In the genomic region with DNA sequence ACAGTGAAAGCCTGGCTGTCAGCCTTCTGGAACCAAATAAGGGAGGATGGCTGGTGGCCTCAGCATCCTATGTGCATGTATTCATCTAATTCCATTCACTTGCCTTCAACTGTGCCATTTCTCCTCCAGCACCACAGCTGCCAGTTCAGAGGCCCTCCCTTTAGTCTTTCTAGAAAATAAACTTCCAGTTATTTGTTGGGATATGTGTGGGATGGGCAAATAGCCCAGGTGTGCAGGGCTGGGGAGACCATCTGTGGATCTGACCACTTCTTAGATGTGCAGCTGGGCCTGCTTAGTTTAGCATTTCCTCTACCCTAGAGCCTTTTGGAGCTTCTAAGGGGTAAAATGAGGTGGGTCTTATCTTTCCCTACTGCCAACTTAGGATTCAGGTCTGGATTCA, we compare ENCODE assay signal across 23 cellular contexts.
"Had no signal": no experiment of that assay in that cellular context is flagged by ENCODE, and none has a peak within 500 bp of the region (broad histone marks: within the 10 kb centered on the region; RNA-seq: fewer than 3 reads in every experiment).

No MANE protein-coding gene starts in this region.

- H3K4me1 Mint-ChIP-seq: activated T-helper 17 cell treated with anti-CD3 and anti-CD28 coated beads, Interleukin-2, amount 50 U/mL, for 72 hours had no signal

- DNase-seq: activated CD4-positive, alpha-beta memory T cell treated with anti-CD3 and anti-CD28 coated beads for 36 hours; activated CD4-positive, alpha-beta T cell treated with anti-CD3 and anti-CD28 coated beads, Interleukin-2, amount 10 ng/mL, durations not matched to agents 7 days and 5 days; activated CD4-positive, CD25-positive, alpha-beta regulatory T cell; activated CD8-positive, alpha-beta memory T cell treated with anti-CD3 and anti-CD28 coated beads for 24 hours; activated gamma-delta T cell; activated naive CD4-positive, alpha-beta T cell treated with anti-CD3 and anti-CD28 coated beads for 36 hours; activated T-cell treated with anti-CD3 and anti-CD28 coated beads for 4 hours; activated T-cell treated with anti-CD3 and anti-CD28 coated beads, Interleukin-2, amount 50 U/mL, for 48 hours; cerebellar nuclear complex; KG1; NCI-H1092; NCI-H1417; NCI-H1930; NCI-H2171; NCI-H2227 treated with DMSO at 0.1 percent for 48 hours; NCI-H526; PC-3; SIG-M5; T-cell; T-helper 2 cell; T1000 had no signal

- H3K27ac Mint-ChIP-seq: activated CD4-positive, alpha-beta memory T cell treated with anti-CD3 and anti-CD28 coated beads for 36 hours; activated CD4-positive, alpha-beta T cell treated with anti-CD3 and anti-CD28 coated beads, Interleukin-2, amount 10 ng/mL, durations not matched to agents 7 days and 5 days; activated naive CD4-positive, alpha-beta T cell treated with anti-CD3 and anti-CD28 coated beads for 36 hours; activated naive CD8-positive, alpha-beta T cell; activated T-helper 17 cell treated with anti-CD3 and anti-CD28 coated beads, Interleukin-2, amount 50 U/mL, for 72 hours; T-cell had no signal

- H3K9me3 Mint-ChIP-seq: activated CD4-positive, alpha-beta memory T cell treated with anti-CD3 and anti-CD28 coated beads for 36 hours; activated naive CD4-positive, alpha-beta T cell treated with anti-CD3 and anti-CD28 coated beads for 36 hours; activated T-helper 17 cell treated with anti-CD3 and anti-CD28 coated beads, Interleukin-2, amount 50 U/mL, for 72 hours; T-cell had no signal

- ATAC-seq: activated T-helper 17 cell treated with anti-CD3 and anti-CD28 coated beads, Interleukin-2, amount 50 U/mL, for 72 hours; PC-3; T-cell had no signal

- H3K4me3 Mint-ChIP-seq: activated CD4-positive, alpha-beta memory T cell treated with anti-CD3 and anti-CD28 coated beads for 36 hours; activated CD4-positive, alpha-beta T cell treated with anti-CD3 and anti-CD28 coated beads, Interleukin-2, amount 10 ng/mL, durations not matched to agents 7 days and 5 days; activated naive CD4-positive, alpha-beta T cell treated with anti-CD3 and anti-CD28 coated beads for 36 hours; activated naive CD8-positive, alpha-beta T cell; activated T-helper 17 cell treated with anti-CD3 and anti-CD28 coated beads, Interleukin-2, amount 50 U/mL, for 72 hours; T-cell had no signal

- H3K27me3 Mint-ChIP-seq: activated CD4-positive, alpha-beta memory T cell treated with anti-CD3 and anti-CD28 coated beads for 36 hours; activated CD4-positive, alpha-beta T cell treated with anti-CD3 and anti-CD28 coated beads, Interleukin-2, amount 10 ng/mL, durations not matched to agents 7 days and 5 days; activated naive CD8-positive, alpha-beta T cell; activated T-helper 17 cell treated with anti-CD3 and anti-CD28 coated beads, Interleukin-2, amount 50 U/mL, for 72 hours; T-cell had no signal
